1 cellular context compared by ENCODE assay signal in genomic region chr1:36165145-36165544, GRCh38.
TF ChIP-seq lines count a peak whose summit lies in the region.

No MANE protein-coding gene starts in this region.

TF ChIP-seq in HEK293, 187 proteins besides CTCF, POLR2A, EP300 and RAD21 (continued from another document):
- TF ChIP-seq, protein P1, sequence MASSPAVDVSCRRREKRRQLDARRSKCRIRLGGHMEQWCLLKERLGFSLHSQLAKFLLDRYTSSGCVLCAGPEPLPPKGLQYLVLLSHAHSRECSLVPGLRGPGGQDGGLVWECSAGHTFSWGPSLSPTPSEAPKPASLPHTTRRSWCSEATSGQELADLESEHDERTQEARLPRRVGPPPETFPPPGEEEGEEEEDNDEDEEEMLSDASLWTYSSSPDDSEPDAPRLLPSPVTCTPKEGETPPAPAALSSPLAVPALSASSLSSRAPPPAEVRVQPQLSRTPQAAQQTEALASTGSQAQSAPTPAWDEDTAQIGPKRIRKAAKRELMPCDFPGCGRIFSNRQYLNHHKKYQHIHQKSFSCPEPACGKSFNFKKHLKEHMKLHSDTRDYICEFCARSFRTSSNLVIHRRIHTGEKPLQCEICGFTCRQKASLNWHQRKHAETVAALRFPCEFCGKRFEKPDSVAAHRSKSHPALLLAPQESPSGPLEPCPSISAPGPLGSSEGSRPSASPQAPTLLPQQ (tag by site-specific recombination; IDR thresholded peaks at IDR 0.05), result no peak
- no peak for TF ChIP-seq ZNF248 (tag by site-specific recombination; IDR thresholded peaks at IDR 0.05)
